ENCODE assay signal across 1 cellular context in the genomic region with DNA sequence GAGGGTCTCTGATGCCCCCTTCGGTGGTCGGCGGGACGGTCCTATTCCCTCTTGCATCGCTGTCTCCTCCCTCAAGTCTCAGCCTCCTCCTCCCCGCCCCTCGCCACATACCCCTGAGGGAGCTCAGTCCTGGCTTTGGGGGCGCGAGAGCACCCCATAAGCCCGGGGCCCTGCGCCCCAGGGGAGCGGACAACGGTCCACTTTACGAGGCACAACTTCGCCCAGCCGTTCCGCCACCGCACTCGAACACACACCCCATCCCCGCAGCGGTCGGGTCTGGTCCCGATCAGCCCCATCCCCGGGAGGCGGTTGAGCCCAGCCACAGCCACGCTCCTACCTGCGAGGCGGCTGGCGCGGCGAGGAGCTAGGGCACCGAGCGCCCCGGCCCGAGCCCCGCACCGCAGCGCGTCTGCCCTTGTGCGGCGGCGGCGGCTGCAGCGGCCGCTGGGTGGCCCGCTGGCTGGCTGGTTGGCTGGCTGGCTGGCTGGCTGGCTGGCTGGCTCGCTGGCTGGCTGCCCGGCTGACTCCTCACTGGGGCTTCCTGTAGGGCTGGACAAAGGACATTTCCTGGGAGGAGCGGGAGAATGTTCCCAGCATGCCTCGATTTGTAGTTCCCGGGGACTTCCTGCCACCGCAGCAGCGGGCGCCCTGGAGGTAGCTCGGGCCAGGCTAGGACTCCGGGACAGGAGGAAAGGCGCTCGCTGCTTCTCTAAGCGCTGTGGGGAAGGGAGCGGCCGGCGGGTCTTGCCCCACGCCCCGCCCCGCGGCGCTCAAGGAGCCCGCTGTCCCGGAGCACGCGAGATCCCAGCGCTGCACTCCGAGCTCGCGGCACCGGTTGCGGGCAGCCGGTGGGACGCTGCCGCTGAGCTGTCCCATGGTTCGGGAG.
TF ChIP-seq lines count a peak whose summit lies in the region.

TSS of gene ZNF697 (minus strand) at position 533 of the 886 bp plus-strand sequence. CDS start 22,166 bp downstream, outside the sequence.

TF ChIP-seq in HEK293, 187 proteins besides CTCF, POLR2A, EP300 and RAD21 (continued from another document and continues in another):
- TF ChIP-seq, protein P1, sequence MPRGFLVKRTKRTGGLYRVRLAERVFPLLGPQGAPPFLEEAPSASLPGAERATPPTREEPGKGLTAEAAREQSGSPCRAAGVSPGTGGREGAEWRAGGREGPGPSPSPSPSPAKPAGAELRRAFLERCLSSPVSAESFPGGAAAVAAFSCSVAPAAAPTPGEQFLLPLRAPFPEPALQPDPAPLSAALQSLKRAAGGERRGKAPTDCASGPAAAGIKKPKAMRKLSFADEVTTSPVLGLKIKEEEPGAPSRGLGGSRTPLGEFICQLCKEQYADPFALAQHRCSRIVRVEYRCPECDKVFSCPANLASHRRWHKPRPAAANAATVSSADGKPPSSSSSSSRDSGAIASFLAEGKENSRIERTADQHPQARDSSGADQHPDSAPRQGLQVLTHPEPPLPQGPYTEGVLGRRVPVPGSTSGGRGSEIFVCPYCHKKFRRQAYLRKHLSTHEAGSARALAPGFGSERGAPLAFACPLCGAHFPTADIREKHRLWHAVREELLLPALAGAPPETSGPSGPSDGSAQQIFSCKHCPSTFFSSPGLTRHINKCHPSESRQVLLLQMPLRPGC (tag by site-specific recombination; IDR thresholded peaks at IDR 0.05): no peak
- TF ChIP-seq ZNF791 (tag by site-specific recombination; IDR thresholded peaks at IDR 0.05) (no peak), RBAK (tag by site-specific recombination; IDR thresholded peaks at IDR 0.05) (no peak), ZNF76 (tag by site-specific recombination; IDR thresholded peaks at IDR 0.05; ENCODE audit: borderline replicate concordance, low read depth) (peak; percentile 94), SP3 (tag by site-specific recombination; IDR thresholded peaks at IDR 0.05) (peak; percentile 80), ZSCAN30 (tag by site-specific recombination; IDR thresholded peaks at IDR 0.05) (peak; percentile 80), ATF2 (tag by site-specific recombination; IDR thresholded peaks at IDR 0.05; ENCODE audit: low read depth) (no peak), ZNF366 (tag by site-specific recombination; conservative IDR thresholded peaks at IDR 0.05) (no peak; the same call in 1 of the 2 replicates), ZNF416 (tag by site-specific recombination; IDR thresholded peaks at IDR 0.05) (no peak), ZIC2 (tag by site-specific recombination; IDR thresholded peaks at IDR 0.05) (peak; percentile 56), ZNF701 (tag by site-specific recombination; IDR thresholded peaks at IDR 0.05) (no peak), ZNF2 (tag by site-specific recombination; IDR thresholded peaks at IDR 0.05) (no peak), ZNF530 (tag by site-specific recombination; IDR thresholded peaks at IDR 0.05; ENCODE audit: low read depth) (no peak), KLF7 (tag by site-specific recombination; IDR thresholded peaks at IDR 0.05; ENCODE audit: borderline replicate concordance) (no peak), SCRT2 (tag by site-specific recombination; IDR thresholded peaks at IDR 0.05) (peak; percentile 78), ZBTB1 (tag by site-specific recombination; IDR thresholded peaks at IDR 0.05) (0 out of 2 replicates have a peak, but pooled peaks have one; percentile 29), ZNF133 (tag by site-specific recombination; IDR thresholded peaks at IDR 0.05) (no peak), ZNF513 (tag by site-specific recombination; IDR thresholded peaks at IDR 0.05) (0 out of 2 replicates have a peak, but pooled peaks have one; percentile 18), ZNF394 (tag by site-specific recombination; IDR thresholded peaks at IDR 0.05; ENCODE audit: borderline replicate concordance) (peak; percentile 78), ZNF404 (tag by site-specific recombination; IDR thresholded peaks at IDR 0.05) (no peak), IKZF3 (tag by site-specific recombination; IDR thresholded peaks at IDR 0.05) (peak; percentile 100), ZNF610 (tag by site-specific recombination; IDR thresholded peaks at IDR 0.05; ENCODE audit: borderline replicate concordance) (peak; percentile 76), HOXD13 (CRISPR knock-in tag; IDR thresholded peaks at IDR 0.05; ENCODE audit: borderline replicate concordance) (0 out of 2 replicates have a peak, but pooled peaks have one; percentile 38), ZNF518A (tag by site-specific recombination; conservative IDR thresholded peaks at IDR 0.05; ENCODE audit: low read depth) (0 out of 2 replicates have a peak, but pooled peaks have one; percentile 31), ZNF292 (tag by site-specific recombination; IDR thresholded peaks at IDR 0.05; ENCODE audit: borderline replicate concordance, low read depth) (no peak), ZNF660 (tag by site-specific recombination; IDR thresholded peaks at IDR 0.05) (peak; percentile 55; the same call in 1 of the 2 replicates), BCL11A (tag by site-specific recombination; IDR thresholded peaks at IDR 0.05; ENCODE audit: low read depth) (no peak), HOXA7 (CRISPR knock-in tag; IDR thresholded peaks at IDR 0.05; ENCODE audit: borderline replicate concordance) (no peak), ZNF112 (tag by site-specific recombination; IDR thresholded peaks at IDR 0.05) (no peak), ZNF114 (tag by site-specific recombination; IDR thresholded peaks at IDR 0.05) (no peak), ZNF510 (tag by site-specific recombination; IDR thresholded peaks at IDR 0.05; ENCODE audit: insufficient replicate concordance) (no peak), ZNF398 (tag by site-specific recombination; IDR thresholded peaks at IDR 0.05) (no peak), ZBTB17 (tag by site-specific recombination; IDR thresholded peaks at IDR 0.05) (peak; percentile 77), ZNF248 (tag by site-specific recombination; IDR thresholded peaks at IDR 0.05) (no peak), ZNF623 (tag by site-specific recombination; IDR thresholded peaks at IDR 0.05) (no peak), ZNF707 (tag by site-specific recombination; IDR thresholded peaks at IDR 0.05) (no peak), ZNF521 (tag by site-specific recombination; IDR thresholded peaks at IDR 0.05) (no peak), ZNF837 (tag by site-specific recombination; IDR thresholded peaks at IDR 0.05) (no peak), ZSCAN16 (tag by site-specific recombination; IDR thresholded peaks at IDR 0.05) (no peak)
- TF ChIP-seq, protein P2, sequence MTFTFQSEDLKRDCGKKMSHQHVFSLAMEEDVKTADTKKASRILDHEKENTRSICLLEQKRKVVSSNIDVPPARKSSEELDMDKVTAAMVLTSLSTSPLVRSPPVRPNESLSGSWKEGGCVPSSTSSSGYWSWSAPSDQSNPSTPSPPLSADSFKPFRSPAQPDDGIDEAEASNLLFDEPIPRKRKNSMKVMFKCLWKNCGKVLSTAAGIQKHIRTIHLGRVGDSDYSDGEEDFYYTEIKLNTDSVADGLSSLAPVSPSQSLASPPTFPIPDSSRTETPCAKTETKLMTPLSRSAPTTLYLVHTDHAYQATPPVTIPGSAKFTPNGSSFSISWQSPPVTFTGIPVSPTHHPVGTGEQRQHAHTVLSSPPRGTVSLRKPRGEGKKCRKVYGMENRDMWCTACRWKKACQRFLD (tag by site-specific recombination; IDR thresholded peaks at IDR 0.05): no peak
- TF ChIP-seq, protein P3, sequence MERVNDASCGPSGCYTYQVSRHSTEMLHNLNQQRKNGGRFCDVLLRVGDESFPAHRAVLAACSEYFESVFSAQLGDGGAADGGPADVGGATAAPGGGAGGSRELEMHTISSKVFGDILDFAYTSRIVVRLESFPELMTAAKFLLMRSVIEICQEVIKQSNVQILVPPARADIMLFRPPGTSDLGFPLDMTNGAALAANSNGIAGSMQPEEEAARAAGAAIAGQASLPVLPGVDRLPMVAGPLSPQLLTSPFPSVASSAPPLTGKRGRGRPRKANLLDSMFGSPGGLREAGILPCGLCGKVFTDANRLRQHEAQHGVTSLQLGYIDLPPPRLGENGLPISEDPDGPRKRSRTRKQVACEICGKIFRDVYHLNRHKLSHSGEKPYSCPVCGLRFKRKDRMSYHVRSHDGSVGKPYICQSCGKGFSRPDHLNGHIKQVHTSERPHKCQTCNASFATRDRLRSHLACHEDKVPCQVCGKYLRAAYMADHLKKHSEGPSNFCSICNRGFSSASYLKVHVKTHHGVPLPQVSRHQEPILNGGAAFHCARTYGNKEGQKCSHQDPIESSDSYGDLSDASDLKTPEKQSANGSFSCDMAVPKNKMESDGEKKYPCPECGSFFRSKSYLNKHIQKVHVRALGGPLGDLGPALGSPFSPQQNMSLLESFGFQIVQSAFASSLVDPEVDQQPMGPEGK (tag by site-specific recombination; IDR thresholded peaks at IDR 0.05): peak; percentile 40
- TF ChIP-seq, protein P4, sequence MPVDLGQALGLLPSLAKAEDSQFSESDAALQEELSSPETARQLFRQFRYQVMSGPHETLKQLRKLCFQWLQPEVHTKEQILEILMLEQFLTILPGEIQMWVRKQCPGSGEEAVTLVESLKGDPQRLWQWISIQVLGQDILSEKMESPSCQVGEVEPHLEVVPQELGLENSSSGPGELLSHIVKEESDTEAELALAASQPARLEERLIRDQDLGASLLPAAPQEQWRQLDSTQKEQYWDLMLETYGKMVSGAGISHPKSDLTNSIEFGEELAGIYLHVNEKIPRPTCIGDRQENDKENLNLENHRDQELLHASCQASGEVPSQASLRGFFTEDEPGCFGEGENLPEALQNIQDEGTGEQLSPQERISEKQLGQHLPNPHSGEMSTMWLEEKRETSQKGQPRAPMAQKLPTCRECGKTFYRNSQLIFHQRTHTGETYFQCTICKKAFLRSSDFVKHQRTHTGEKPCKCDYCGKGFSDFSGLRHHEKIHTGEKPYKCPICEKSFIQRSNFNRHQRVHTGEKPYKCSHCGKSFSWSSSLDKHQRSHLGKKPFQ (tag by site-specific recombination; IDR thresholded peaks at IDR 0.05): no peak
